In genomic region chr11:71901137-71901536, GRCh38 we compare ENCODE assay signal across 11 cellular contexts. TPM values are rescaled to one million over a fixed set of nuclear protein-coding genes. Genes with fewer than 3 reads are reported as not detected.
DNase-seq lines count a peak whose midpoint lies in the region; ATAC-seq and TF ChIP-seq lines count a peak whose summit lies in the region.
"Not testable (repeated sequence)": the region's sequence is repeated elsewhere in the genome, so short reads cannot be mapped to it uniquely, and the experiment has no call there.
"Had no signal": no experiment of that assay in that cellular context is flagged by ENCODE, and none has a peak within 500 bp of the region (broad histone marks: within the 10 kb centered on the region; RNA-seq: fewer than 3 reads in every experiment).

No MANE protein-coding gene starts in this region.

- not testable (repeated sequence) for H3K9ac ChIP-seq in endodermal cell (ENCODE audit: extremely low read depth, low read length, poor library complexity, severe bottlenecking)

- not testable (repeated sequence) for H3K4me1 ChIP-seq in endodermal cell (ENCODE audit: control insufficient read depth, insufficient read depth, low read length); psoas muscle; tibial nerve

- peak; percentile 23 for DNase-seq in AG04450 (ENCODE audit: low read depth, low spot score)
- DNase-seq in GM04503 (ENCODE audit: low read depth) = peak; percentile 43
- peak; percentile 77 for DNase-seq in LHCN-M2 (ENCODE audit: low read depth)
- DNase-seq in amniotic epithelial cell (ENCODE audit: low read depth) = peak; percentile 41
- peak; percentile 52 for DNase-seq in endodermal cell
- peak; percentile 66 to 82 for DNase-seq in foreskin fibroblast
- DNase-seq in psoas muscle = peak; percentile 45 to 80
- DNase-seq in tibial nerve (ENCODE audit: low spot score in 2 of 2) = peak; percentile 19 to 25

- H3K27me3 ChIP-seq in AG04450 (ENCODE audit: control insufficient read depth, insufficient read depth, low read length); endodermal cell (ENCODE audit: control insufficient read depth, insufficient read depth, low read length, poor library complexity, severe bottlenecking); psoas muscle (ENCODE audit: insufficient read depth in 3 of 3, low read length in 2 of 3); tibial nerve: not testable (repeated sequence)

- WGBS in endodermal cell (ENCODE audit: insufficient coverage in 1 of 2, insufficient read length in 1 of 2), 2 experiments = 88 to 92% methylated on average over 10 to 14 of the region's 14 CpGs
- WGBS in psoas muscle, 3 donors = 24 to 30% (median 25%) methylated on average over 14 of the region's 14 CpGs
- WGBS in tibial nerve, 2 donors = 53 to 55% methylated on average over 14 of the region's 14 CpGs

- H3K9me3 ChIP-seq in AG04450 (ENCODE audit: control insufficient read depth, insufficient read depth, low read length); endodermal cell (ENCODE audit: control insufficient read depth, low read length); psoas muscle; tibial nerve: not testable (repeated sequence)

- not testable (repeated sequence) for H3K27ac Mint-ChIP-seq in endodermal cell

- TF ChIP-seq POLR2A in tibial nerve (IDR thresholded peaks at IDR 0.05) = not testable (repeated sequence)

- peaks cover 22% of the 10 kb centered on the region for H3K36me3 Mint-ChIP-seq in endodermal cell (ENCODE audit: low read depth)

- not testable (repeated sequence) for H3K4me3 ChIP-seq in AG04450 (ENCODE audit: low read depth, low read length); endodermal cell (ENCODE audit: low read length); foreskin fibroblast (ENCODE audit: low read depth in 1 of 2, low read length in 2 of 2); psoas muscle; tibial nerve

- not testable (repeated sequence) for TF ChIP-seq CTCF in AG04450 (IDR thresholded peaks at IDR 0.05; ENCODE audit: low read depth, low read length); endodermal cell (conservative IDR thresholded peaks at IDR 0.05); foreskin fibroblast (IDR thresholded peaks at IDR 0.05; ENCODE audit: low read depth, low read length); psoas muscle (IDR thresholded peaks at IDR 0.05); tibial nerve (IDR thresholded peaks at IDR 0.05)

- ATAC-seq in psoas muscle = peak; percentile 77 to 86 (median 83)

- not testable (repeated sequence) for H3K9me3 Mint-ChIP-seq in endodermal cell

- intact Hi-C loops in psoas muscle (cut with DNase I) = not testable (repeated sequence)

- H3K4me3 Mint-ChIP-seq in endodermal cell = not testable (repeated sequence)

- H3K4me1 Mint-ChIP-seq in endodermal cell = not testable (repeated sequence)

- peak in 1 of 2 donors; percentile 22 for TF ChIP-seq EP300 in tibial nerve (IDR thresholded peaks at IDR 0.05)

- H3K36me3 ChIP-seq in endodermal cell (ENCODE audit: control insufficient read depth, insufficient read depth, low read length); psoas muscle (ENCODE audit: insufficient read depth in 1 of 2, low read depth in 1 of 2): not testable (repeated sequence)
- H3K36me3 ChIP-seq in tibial nerve = peaks cover 0 to 51% (median 0%) of the 10 kb centered on the region in 3 donors

- H3K27ac ChIP-seq in AG04450 (ENCODE audit: low read depth, low read length); endodermal cell (ENCODE audit: low read depth, low read length): not testable (repeated sequence)
- peak overlapping the region; percentile 72 for H3K27ac ChIP-seq in psoas muscle
- peak overlapping the region in 1 of 4 donors; percentile 41 for H3K27ac ChIP-seq in tibial nerve

- POLR2A ChIA-PET in AG04450 (lab: Yijun Ruan, JAX) = not testable (repeated sequence)

- CTCF ChIA-PET in AG04450 (lab: Charles Lee) = not testable (repeated sequence)

- H3K27me3 Mint-ChIP-seq in endodermal cell (ENCODE audit: insufficient read depth) = not testable (repeated sequence)

RNA-seq across cellular contexts. Expression of gene DEFB131B, which starts 22.9 kb away (rescaled TPM):
- polyA plus RNA-seq in AG04450 (2011; rRNA removed) (not detected in 2 replicates), psoas muscle (not detected)
- not detected in 2 replicates for polyA minus RNA-seq in AG04450 (2011; rRNA and poly(A)+ RNA removed)
- total RNA-seq in LHCN-M2 (2014; rRNA removed) (not detected in 2 replicates), endodermal cell (not detected), psoas muscle (not detected), tibial nerve (not detected)
- polyA plus RNA-seq in LHCN-M2 (2012) = not detected
- polyA plus RNA-seq in endodermal cell (2013, experiment 1 of 2) = not detected
- polyA plus RNA-seq in endodermal cell (2013, experiment 2 of 2) = not detected
- total RNA-seq: CD8-positive, alpha-beta memory T cell; PC-3; SK-MEL-5 had no signal
- polyA plus RNA-seq: CD8-positive, alpha-beta memory T cell had no signal

RNA-seq across cellular contexts. Expression of gene XNDC1N, which starts 27.3 kb away (rescaled TPM):
- 3.1 TPM in 2 replicates for polyA plus RNA-seq in AG04450 (2011; rRNA removed)
- polyA minus RNA-seq in AG04450 (2011; rRNA and poly(A)+ RNA removed) = 10.1 and 13.0 TPM in 2 replicates
- total RNA-seq in LHCN-M2 (2014; rRNA removed) = 3.7 and 6.9 TPM in 2 replicates
- 1.8 TPM for polyA plus RNA-seq in LHCN-M2 (2012)
- 10 to 100 TPM; 11.4 to 15.2 TPM for total RNA-seq in endodermal cell
- polyA plus RNA-seq in endodermal cell (2013, experiment 1 of 2) = 7.3 TPM
- polyA plus RNA-seq in endodermal cell (2013, experiment 2 of 2) = 7.4 TPM
- total RNA-seq in psoas muscle = 1 to 10 TPM; 1.3 to 3.9 (median 1.6) TPM
- 1 to 10 TPM in 1 of 3 donors, under 1 TPM in 2; 0.82 to 2.8 (median 0.86) TPM for polyA plus RNA-seq in psoas muscle
- 10 to 100 TPM in 3 of 4 donors, 1 to 10 TPM in 1; 4.6 to 21.4 (median 15.7) TPM for total RNA-seq in tibial nerve

RNA-seq across cellular contexts. Expression of gene RNF121, which starts 27.7 kb away (rescaled TPM):
- polyA plus RNA-seq in AG04450 (2011; rRNA removed) (47.3 and 47.8 TPM in 2 replicates), psoas muscle (10 to 100 TPM; 24.1 to 51.7 (median 36.3) TPM)
- 72.5 and 75.9 TPM in 2 replicates for polyA minus RNA-seq in AG04450 (2011; rRNA and poly(A)+ RNA removed)
- total RNA-seq in LHCN-M2 (2014; rRNA removed) (26.1 and 28.4 TPM in 2 replicates), endodermal cell (10 to 100 TPM; 50.9 to 52.2 TPM), psoas muscle (10 to 100 TPM; 23.0 to 29.7 (median 27.0) TPM), tibial nerve (10 to 100 TPM; 17.2 to 29.4 (median 21.4) TPM)
- 52.4 TPM for polyA plus RNA-seq in LHCN-M2 (2012)
- 37.7 TPM for polyA plus RNA-seq in endodermal cell (2013, experiment 1 of 2)
- polyA plus RNA-seq in endodermal cell (2013, experiment 2 of 2) = 31.3 TPM

Comparison
In these comparisons a context has a peak if more than half of its experiments do, and no peak if none do; other contexts are left out.
1. DNase-seq: peak in every context shown above with its lines; median percentile 77 in LHCN-M2; 74 in foreskin fibroblast; 62 in psoas muscle; 52 in endodermal cell; 43 in GM04503; 41 in amniotic epithelial cell; 23 in AG04450; 22 in tibial nerve.